Comparison of ENCODE assay signal across 8 cellular contexts in genomic region chr15:75367913-75368688, GRCh38. TPM values are rescaled to one million over a fixed set of nuclear protein-coding genes. Genes with fewer than 3 reads are reported as not detected.
DNase-seq lines count a peak whose midpoint lies in the region; ATAC-seq and TF ChIP-seq lines count a peak whose summit lies in the region.

MAN2C1 (minus strand) TSS chr15:75368607; CDS start chr15:75368583, 24 bp downstream.

- H3K9me3 Mint-ChIP-seq in endothelial cell (ENCODE audit: unreplicated experiment), result no peaks in the 10 kb centered on the region

- H3K36me3 ChIP-seq in OCI-LY3 (replicated peaks; ENCODE audit: low read depth, low read length), result peaks cover 35% of the 10 kb centered on the region

- H3K27ac Mint-ChIP-seq in endothelial cell (ENCODE audit: unreplicated experiment), result peak within 1 kb of the TSS; percentile 96

- peaks cover 21% of the 10 kb centered on the region for H3K36me3 Mint-ChIP-seq in endothelial cell (ENCODE audit: low read depth, unreplicated experiment)

- H3K27ac ChIP-seq in OCI-LY3 (ENCODE audit: low read length), result peak within 1 kb of the TSS; percentile 84

- peak within 1 kb of the TSS; percentile 83 for H3K4me3 ChIP-seq in OCI-LY3 (ENCODE audit: low read length)

- H3K27me3 Mint-ChIP-seq in endothelial cell (ENCODE audit: unreplicated experiment), result peaks cover 6% of the 10 kb centered on the region

- no peaks in the 10 kb centered on the region for H4K20me1 ChIP-seq in OCI-LY3 (ENCODE audit: insufficient read depth, low read length)

- peaks cover 22% of the 10 kb centered on the region for H3K79me2 ChIP-seq in OCI-LY3 (ENCODE audit: low read length)

- DNase-seq in DMS114 treated with DMSO at 0.1 percent for 48 hours (lab: John Stamatoyannopoulos, UW; ENCODE audit: unreplicated experiment) (peak; percentile 95), HuH-7.5 (ENCODE audit: low spot score) (peak; percentile 98), endothelial cell (ENCODE audit: low spot score) (peak; percentile 91), midbrain (lab: John Stamatoyannopoulos, UW) (peak; percentile 88)
- peak; percentile 96 for DNase-seq in activated CD8-positive, alpha-beta memory T cell treated with anti-CD3 and anti-CD28 coated beads, Interleukin-2, amount 50 U/mL, for 48 hours
- peak; percentile 79 to 80 for DNase-seq in stimulated activated CD8-positive, alpha-beta memory T cell treated with anti-CD3 and anti-CD28 coated beads, Interleukin-2, amount 100 ng/mL, for 1 hour (ENCODE audit: low read depth in 2 of 2)

- H3K4me1 ChIP-seq in OCI-LY3 (ENCODE audit: low read length), result peaks cover 16% of the 10 kb centered on the region

- peak within 1 kb of the TSS; percentile 85 for H3K9ac ChIP-seq in OCI-LY3 (ENCODE audit: low read length)

- peak within 1 kb of the TSS; percentile 92 for H3K4me2 ChIP-seq in OCI-LY3 (ENCODE audit: low read length)

- H3K4me1 Mint-ChIP-seq in endothelial cell (ENCODE audit: unreplicated experiment), result peaks cover 43% of the 10 kb centered on the region

- no peaks in the 10 kb centered on the region for H3K27me3 ChIP-seq in OCI-LY3 (ENCODE audit: low read depth, low read length)

- TF ChIP-seq CTCF in OCI-LY3 (IDR thresholded peaks at IDR 0.05; ENCODE audit: low read depth, low read length) (peak; percentile 88), endothelial cell (IDR thresholded peaks at IDR 0.05; ENCODE audit: unreplicated experiment) (no peak)

- H3K9me3 ChIP-seq in OCI-LY3 (ENCODE audit: insufficient read depth, low read length), result no peaks in the 10 kb centered on the region

- H3K4me3 Mint-ChIP-seq in endothelial cell (ENCODE audit: unreplicated experiment), result peak within 1 kb of the TSS; percentile 88

- peak; percentile 81 for ATAC-seq in GM21526 (IDR thresholded peaks at IDR 0.05; ENCODE audit: low FRiP score, unreplicated experiment)

- H2AFZ ChIP-seq in OCI-LY3 (ENCODE audit: low read depth, low read length), result peak within 1 kb of the TSS; percentile 19; the same call in 1 of the 2 replicates

RNA-seq across cellular contexts. Expression of gene MAN2C1, which starts in this region (rescaled TPM):
- total RNA-seq in endothelial cell (ENCODE audit: unreplicated experiment), result 237 TPM

Comparison
In these comparisons a context has a peak if more than half of its experiments do, and no peak if none do; other contexts are left out.
1. Peak in every context shown above with its lines: DNase-seq, ATAC-seq, H3K4me3 ChIP-seq and H3K27ac ChIP-seq.